In the genomic region with DNA sequence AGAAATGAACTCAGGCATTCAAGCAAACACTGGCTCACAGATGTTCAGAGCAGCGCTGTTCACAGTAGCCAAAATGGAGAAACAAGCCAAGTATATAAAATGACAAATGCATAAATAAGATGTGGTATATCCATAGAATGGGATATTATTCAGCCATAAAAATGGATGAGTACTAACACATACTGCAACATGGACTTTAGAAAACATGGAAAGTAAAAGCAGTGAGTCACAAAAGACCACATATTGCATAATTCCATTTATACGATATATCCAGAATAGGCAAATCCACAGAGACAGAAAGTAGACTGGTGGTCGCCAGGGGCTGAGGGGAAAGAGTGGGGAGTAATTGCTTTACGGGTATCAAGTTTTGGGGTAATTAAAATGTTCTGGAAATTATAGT, we compare ENCODE assay signal across 20 cellular contexts. TPM values are rescaled to one million over a fixed set of nuclear protein-coding genes. Genes with fewer than 3 reads are reported as not detected.
"Had no signal": no experiment of that assay in that cellular context is flagged by ENCODE, and none has a peak within 500 bp of the region (broad histone marks: within the 10 kb centered on the region; RNA-seq: fewer than 3 reads in every experiment).

No MANE protein-coding gene starts in this region.

- H3K27ac Mint-ChIP-seq: activated CD4-positive, alpha-beta memory T cell treated with anti-CD3 and anti-CD28 coated beads, Interleukin-2, amount 10 ng/mL, durations not matched to agents 7 days and 5 days; activated CD4-positive, alpha-beta T cell treated with anti-CD3 and anti-CD28 coated beads for 36 hours; activated naive CD8-positive, alpha-beta T cell had no signal

- DNase-seq: activated CD4-positive, alpha-beta memory T cell treated with anti-CD3 and anti-CD28 coated beads, Interleukin-2, amount 10 ng/mL, durations not matched to agents 7 days and 5 days; activated CD4-positive, alpha-beta T cell treated with anti-CD3 and anti-CD28 coated beads for 36 hours; activated gamma-delta T cell; activated T-cell treated with anti-CD3 and anti-CD28 coated beads, Interleukin-2, amount 50 U/mL, for 48 hours; brain microvascular endothelial cell; foreskin melanocyte; heart right ventricle; kidney; retina; stimulated activated CD4-positive, alpha-beta T cell treated with anti-CD3 and anti-CD28 coated beads, Interleukin-4, amount 100 ng/mL, for 4 hours; T-helper 9 cell had no signal

- H3K36me3 Mint-ChIP-seq: activated naive CD8-positive, alpha-beta T cell had no signal

- FAIRE-seq: endometrium, kidney had no signal

- H3K36me3 ChIP-seq: brain microvascular endothelial cell, heart right ventricle had no signal

- H3K9me3 ChIP-seq: heart right ventricle, tibial nerve had no signal

- H3K27me3 ChIP-seq: brain microvascular endothelial cell, heart right ventricle, tibial nerve had no signal

- H3K4me3 ChIP-seq: heart right ventricle, skin epidermis, tibial nerve had no signal

- H3K27ac ChIP-seq: brain microvascular endothelial cell, heart right ventricle, parathyroid adenoma, skin epidermis, tibial nerve had no signal

- H3K4me1 Mint-ChIP-seq: activated CD4-positive, alpha-beta T cell treated with anti-CD3 and anti-CD28 coated beads for 36 hours had no signal

- H3K4me3 Mint-ChIP-seq: activated CD4-positive, alpha-beta memory T cell treated with anti-CD3 and anti-CD28 coated beads, Interleukin-2, amount 10 ng/mL, durations not matched to agents 7 days and 5 days; activated CD4-positive, alpha-beta T cell treated with anti-CD3 and anti-CD28 coated beads for 36 hours; activated naive CD8-positive, alpha-beta T cell had no signal

- H3K4me1 ChIP-seq: parathyroid adenoma had no signal

- H3K27me3 Mint-ChIP-seq: activated CD4-positive, alpha-beta memory T cell treated with anti-CD3 and anti-CD28 coated beads, Interleukin-2, amount 10 ng/mL, durations not matched to agents 7 days and 5 days; activated CD4-positive, alpha-beta T cell treated with anti-CD3 and anti-CD28 coated beads for 36 hours; activated naive CD8-positive, alpha-beta T cell had no signal

- H3K9me3 Mint-ChIP-seq: activated CD4-positive, alpha-beta memory T cell treated with anti-CD3 and anti-CD28 coated beads, Interleukin-2, amount 10 ng/mL, durations not matched to agents 7 days and 5 days had no signal

RNA-seq across cellular contexts. Expression of a gene that starts 21.3 kb away (rescaled TPM):
- total RNA-seq: chondrocyte, heart right ventricle, liver, mesenteric fat pad, tibial nerve had no signal
- polyA plus RNA-seq: heart right ventricle, liver, neural cell had no signal
